In genomic region chr11:131349368-131350086, GRCh38 we compare ENCODE assay signal across 3 cellular contexts.
TF ChIP-seq lines count a peak whose summit lies in the region.

No MANE protein-coding gene starts in this region.

TF ChIP-seq in A549, 52 proteins besides CTCF, POLR2A, EP300 and RAD21:
- TF ChIP-seq USF2 (IDR thresholded peaks at IDR 0.05) (no peak), MAFK (IDR thresholded peaks at IDR 0.05; ENCODE audit: partially characterized antibody) (peak; percentile 65)

TF ChIP-seq in GM23338, 12 proteins besides CTCF, POLR2A, EP300 and RAD21:
- TF ChIP-seq ZNF331 (CRISPR knock-in tag; IDR thresholded peaks at IDR 0.05; ENCODE audit: low read depth) (no peak), EZH2phosphoT487 (IDR thresholded peaks at IDR 0.05; ENCODE audit: unreplicated experiment) (no peak), JUNB (IDR thresholded peaks at IDR 0.05; ENCODE audit: unreplicated experiment) (no peak)
TF ChIP-seq in GM23338: peak in this region for 0.

TF ChIP-seq in WTC11, 78 proteins besides CTCF, POLR2A, EP300 and RAD21:
- TF ChIP-seq CREM (CRISPR knock-in tag; IDR thresholded peaks at IDR 0.05) = no peak
- TF ChIP-seq, protein P1, sequence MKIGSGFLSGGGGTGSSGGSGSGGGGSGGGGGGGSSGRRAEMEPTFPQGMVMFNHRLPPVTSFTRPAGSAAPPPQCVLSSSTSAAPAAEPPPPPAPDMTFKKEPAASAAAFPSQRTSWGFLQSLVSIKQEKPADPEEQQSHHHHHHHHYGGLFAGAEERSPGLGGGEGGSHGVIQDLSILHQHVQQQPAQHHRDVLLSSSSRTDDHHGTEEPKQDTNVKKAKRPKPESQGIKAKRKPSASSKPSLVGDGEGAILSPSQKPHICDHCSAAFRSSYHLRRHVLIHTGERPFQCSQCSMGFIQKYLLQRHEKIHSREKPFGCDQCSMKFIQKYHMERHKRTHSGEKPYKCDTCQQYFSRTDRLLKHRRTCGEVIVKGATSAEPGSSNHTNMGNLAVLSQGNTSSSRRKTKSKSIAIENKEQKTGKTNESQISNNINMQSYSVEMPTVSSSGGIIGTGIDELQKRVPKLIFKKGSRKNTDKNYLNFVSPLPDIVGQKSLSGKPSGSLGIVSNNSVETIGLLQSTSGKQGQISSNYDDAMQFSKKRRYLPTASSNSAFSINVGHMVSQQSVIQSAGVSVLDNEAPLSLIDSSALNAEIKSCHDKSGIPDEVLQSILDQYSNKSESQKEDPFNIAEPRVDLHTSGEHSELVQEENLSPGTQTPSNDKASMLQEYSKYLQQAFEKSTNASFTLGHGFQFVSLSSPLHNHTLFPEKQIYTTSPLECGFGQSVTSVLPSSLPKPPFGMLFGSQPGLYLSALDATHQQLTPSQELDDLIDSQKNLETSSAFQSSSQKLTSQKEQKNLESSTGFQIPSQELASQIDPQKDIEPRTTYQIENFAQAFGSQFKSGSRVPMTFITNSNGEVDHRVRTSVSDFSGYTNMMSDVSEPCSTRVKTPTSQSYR (CRISPR knock-in tag; IDR thresholded peaks at IDR 0.05) = no peak
- no peak for TF ChIP-seq AFF4 (CRISPR knock-in tag; IDR thresholded peaks at IDR 0.05; ENCODE audit: borderline replicate concordance)
- TF ChIP-seq ELF4 (CRISPR knock-in tag; IDR thresholded peaks at IDR 0.05; ENCODE audit: low read depth) = no peak
- TF ChIP-seq ZNF232 (CRISPR knock-in tag; IDR thresholded peaks at IDR 0.05) = no peak
- TF ChIP-seq ZBTB43 (CRISPR knock-in tag; IDR thresholded peaks at IDR 0.05) = no peak
- TF ChIP-seq FOXP4 (CRISPR knock-in tag; IDR thresholded peaks at IDR 0.05) = no peak
- TF ChIP-seq ZNF416 (CRISPR knock-in tag; IDR thresholded peaks at IDR 0.05) = no peak
- TF ChIP-seq, protein P2, sequence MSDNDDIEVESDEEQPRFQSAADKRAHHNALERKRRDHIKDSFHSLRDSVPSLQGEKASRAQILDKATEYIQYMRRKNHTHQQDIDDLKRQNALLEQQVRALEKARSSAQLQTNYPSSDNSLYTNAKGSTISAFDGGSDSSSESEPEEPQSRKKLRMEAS (CRISPR knock-in tag; IDR thresholded peaks at IDR 0.05) = no peak
- no peak for TF ChIP-seq USF1 (CRISPR knock-in tag; IDR thresholded peaks at IDR 0.05)
- no peak for TF ChIP-seq SP1 (CRISPR knock-in tag; conservative IDR thresholded peaks at IDR 0.05)
- TF ChIP-seq ZNF263 (CRISPR knock-in tag; IDR thresholded peaks at IDR 0.05; ENCODE audit: low read depth) = no peak
- TF ChIP-seq STAT6 (CRISPR knock-in tag; conservative IDR thresholded peaks at IDR 0.05; ENCODE audit: low read depth) = no peak
- TF ChIP-seq, protein P3, sequence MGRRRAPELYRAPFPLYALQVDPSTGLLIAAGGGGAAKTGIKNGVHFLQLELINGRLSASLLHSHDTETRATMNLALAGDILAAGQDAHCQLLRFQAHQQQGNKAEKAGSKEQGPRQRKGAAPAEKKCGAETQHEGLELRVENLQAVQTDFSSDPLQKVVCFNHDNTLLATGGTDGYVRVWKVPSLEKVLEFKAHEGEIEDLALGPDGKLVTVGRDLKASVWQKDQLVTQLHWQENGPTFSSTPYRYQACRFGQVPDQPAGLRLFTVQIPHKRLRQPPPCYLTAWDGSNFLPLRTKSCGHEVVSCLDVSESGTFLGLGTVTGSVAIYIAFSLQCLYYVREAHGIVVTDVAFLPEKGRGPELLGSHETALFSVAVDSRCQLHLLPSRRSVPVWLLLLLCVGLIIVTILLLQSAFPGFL (CRISPR knock-in tag; IDR thresholded peaks at IDR 0.05; ENCODE audit: borderline replicate concordance) = no peak
